Comparison of ENCODE assay signal across 25 cellular contexts in genomic region chr7:135704698-135705097, GRCh38. TPM values are rescaled to one million over a fixed set of nuclear protein-coding genes. Genes with fewer than 3 reads are reported as not detected.
A peak's percentile ranks its signal among the peaks of the same experiment; 100 is the strongest.
DNase-seq lines count a peak whose midpoint lies in the region; ATAC-seq, FAIRE-seq and TF ChIP-seq lines count a peak whose summit lies in the region.
"Had no signal": no experiment of that assay in that cellular context is flagged by ENCODE, and none has a peak within 500 bp of the region (broad histone marks: within the 10 kb centered on the region; RNA-seq: fewer than 3 reads in every experiment).

No MANE protein-coding gene starts in this region.

- no peaks in the 10 kb centered on the region for H3K9me2 ChIP-seq in OCI-LY7 (ENCODE audit: insufficient read depth, low read length)

- H3K4me1 ChIP-seq in A673 (ENCODE audit: insufficient read depth, low read length, poor library complexity, severe bottlenecking) (no peaks in the 10 kb centered on the region), pancreas (no peaks in the 10 kb centered on the region), colonic mucosa (no peaks in the 10 kb centered on the region), OCI-LY7 (ENCODE audit: insufficient read depth, low read length, poor library complexity, severe bottlenecking) (no peaks in the 10 kb centered on the region)

- POLR2A ChIA-PET in A673 (lab: Charles Lee; ENCODE audit: low non-redundant PET) (no interaction called here), OCI-LY7 (lab: Charles Lee) (interaction anchor here (0.6 kb wide), 2 partner anchors 137 to 431 kb away, joined by 3 to 4 read pairs; no protein-coding TSS in a partner anchor)

- no peak overlapping the region for H3K4me2 ChIP-seq in OCI-LY7 (ENCODE audit: low read length)
- H3K4me2 ChIP-seq: BLaER1 treated with 17β-estradiol and CSF1 and Interleukin-3, amounts not matched to agents 10 nM and 100 nM had no signal

- no peaks in the 10 kb centered on the region for H3K36me3 ChIP-seq in A673 (ENCODE audit: insufficient read depth, low read length, poor library complexity, severe bottlenecking)
- no peaks in the 10 kb centered on the region for H3K36me3 ChIP-seq in bronchial epithelial cell (ENCODE audit: control insufficient read depth, insufficient read depth, low read length)
- H3K36me3 ChIP-seq in pancreas, result no peaks in the 10 kb centered on the region
- no peaks in the 10 kb centered on the region for H3K36me3 ChIP-seq in colonic mucosa
- H3K36me3 ChIP-seq in OCI-LY7 (ENCODE audit: insufficient read depth, low read length), result no peaks in the 10 kb centered on the region
- H3K36me3 ChIP-seq: MG63 had no signal

- CTCF ChIA-PET in A673 (lab: Charles Lee) (interaction anchor here (1.5 kb wide), 1 partner anchor 32 kb away, joined by 6 read pairs; no protein-coding TSS in a partner anchor), OCI-LY7 (lab: Charles Lee; ENCODE audit: unreplicated experiment) (no interaction called here)

- BruUV-seq in A673 (replicated peaks; lab: Mats Ljungman, UMichigan) (no TSS peak), OCI-LY7 (replicated peaks; lab: Mats Ljungman, UMichigan) (no TSS peak)

- H3K9ac ChIP-seq in colonic mucosa (ENCODE audit: low read depth in 2 of 2, low read length in 2 of 2), result no peak overlapping the region
- H3K9ac ChIP-seq: BLaER1 treated with 17β-estradiol and CSF1 and Interleukin-3, amounts not matched to agents 10 nM and 100 nM had no signal

- TF ChIP-seq CTCF in A673 (conservative IDR thresholded peaks at IDR 0.05; ENCODE audit: low read depth, low read length) (no peak), bronchial epithelial cell (IDR thresholded peaks at IDR 0.05; ENCODE audit: insufficient read depth, low read length, severe bottlenecking) (no peak), pancreas (IDR thresholded peaks at IDR 0.05) (no peak), colonic mucosa (IDR thresholded peaks at IDR 0.05) (no peak), OCI-LY7 (conservative IDR thresholded peaks at IDR 0.05; ENCODE audit: low read length) (no peak)

- H3K9me3 ChIP-seq in A673 (ENCODE audit: low read depth, low read length, poor library complexity, severe bottlenecking), result no peaks in the 10 kb centered on the region
- no peaks in the 10 kb centered on the region for H3K9me3 ChIP-seq in pancreas
- H3K9me3 ChIP-seq in colonic mucosa, result no peaks in the 10 kb centered on the region
- H3K9me3 ChIP-seq in OCI-LY7 (ENCODE audit: low read length), result no peaks in the 10 kb centered on the region
- H3K9me3 ChIP-seq: MG63 had no signal

- WGBS in pancreas, 2 donors, result 41 to 63% methylated on average over 5 of the region's 5 CpGs

- no peaks in the 10 kb centered on the region for H3K79me2 ChIP-seq in OCI-LY7 (ENCODE audit: insufficient read depth, low read depth, low read length)

- peak in 3 of 4 donors; percentile 55 to 81 (median 78) for ATAC-seq in pancreas
- ATAC-seq: Panc1 had no signal

- H4K20me1 ChIP-seq in OCI-LY7 (ENCODE audit: insufficient read depth, low read length), result no peaks in the 10 kb centered on the region
- H4K20me1 ChIP-seq: BLaER1 treated with 17β-estradiol and CSF1 and Interleukin-3, amounts not matched to agents 10 nM and 100 nM had no signal

- no peak overlapping the region for H3K27ac ChIP-seq in A673 (ENCODE audit: low read depth, low read length, poor library complexity, severe bottlenecking)
- H3K27ac ChIP-seq in pancreas, result peak overlapping the region in 2 of 4 donors; percentile 38 to 41
- no peak overlapping the region for H3K27ac ChIP-seq in colonic mucosa
- H3K27ac ChIP-seq in OCI-LY7 (ENCODE audit: low read depth, low read length, poor library complexity, severe bottlenecking), result no peak overlapping the region
- H3K27ac ChIP-seq: BLaER1 treated with 17β-estradiol and CSF1 and Interleukin-3, amounts not matched to agents 10 nM and 100 nM had no signal

- H2AFZ ChIP-seq in OCI-LY7 (ENCODE audit: low read length), result no peak overlapping the region

- intact Hi-C loops in A673 (cut with micrococcal nuclease; ENCODE audit: unreplicated experiment), result no loop called here
- intact Hi-C loops in pancreas (cut with DNase I), result no loop called here
- intact Hi-C loops in colonic mucosa (cut with DNase I), result no loop called here
- intact Hi-C loops in OCI-LY7 (cut with micrococcal nuclease; ENCODE audit: unreplicated experiment), result no loop called here

- peaks cover 7% of the 10 kb centered on the region for H3K27me3 ChIP-seq in A673 (replicated peaks; ENCODE audit: insufficient read depth, low read depth, low read length, poor library complexity)
- no peaks in the 10 kb centered on the region for H3K27me3 ChIP-seq in bronchial epithelial cell (ENCODE audit: control insufficient read depth, insufficient read depth, low read length)
- H3K27me3 ChIP-seq in pancreas, result no peaks in the 10 kb centered on the region
- no peaks in the 10 kb centered on the region for H3K27me3 ChIP-seq in colonic mucosa
- H3K27me3 ChIP-seq: BLaER1 treated with 17β-estradiol and CSF1 and Interleukin-3, amounts not matched to agents 10 nM and 100 nM; MG63 had no signal

- FAIRE-seq in bronchial epithelial cell (lab: Jason Lieb, UNC) (no peak), pancreas (lab: Jason Lieb, UNC) (no peak)
- FAIRE-seq: A204.1, D721Med, H54, HTR-8/SVneo had no signal

- H3K4me3 ChIP-seq in A673 (ENCODE audit: low read depth, low read length, poor library complexity, severe bottlenecking), result no peak overlapping the region
- H3K4me3 ChIP-seq in bronchial epithelial cell (ENCODE audit: low read depth, low read length), result no peak overlapping the region
- H3K4me3 ChIP-seq in pancreas, result no peak overlapping the region
- no peak overlapping the region for H3K4me3 ChIP-seq in colonic mucosa
- no peak overlapping the region for H3K4me3 ChIP-seq in OCI-LY7 (ENCODE audit: low read depth, low read length, poor library complexity, severe bottlenecking)
- H3K4me3 ChIP-seq: BLaER1 treated with 17β-estradiol and CSF1 and Interleukin-3, amounts not matched to agents 10 nM and 100 nM; MG63 had no signal

- DNase-seq in A673 (ENCODE audit: low spot score) (peak; percentile 35), NCI-H2029 treated with DMSO at 0.1 percent for 48 hours (lab: John Stamatoyannopoulos, UW) (peak; percentile 89), bronchial epithelial cell (ENCODE audit: low read depth) (peak; percentile 27), pancreas (peak in 1 of 6 donors; percentile 8), mesenteric fat pad (ENCODE audit: low spot score) (no peak), colonic mucosa (no peak), NOMO-1 (lab: John Stamatoyannopoulos, UW; ENCODE audit: unreplicated experiment in 2 of 2) (no peak), OCI-LY7 (ENCODE audit: low spot score) (no peak)
- DNase-seq: AML-193; CD4-positive, alpha-beta T cell; KG1; MG63; NCI-H1694; NCI-H2081 treated with DMSO at 0.1 percent for 48 hours; NCI-H2171; NCI-H446; NCI-H524 treated with DMSO at 0.1 percent for 48 hours; NCI-H774; SHP77 had no signal

RNA-seq across cellular contexts. Expression of gene SLC13A4, which starts 23.3 kb away (rescaled TPM):
- total RNA-seq in A673 (2021) (not detected in 2 replicates), bronchial epithelial cell (under 0.01 and 0.26 TPM in 2 replicates), pancreas (not detected), mesenteric fat pad (not detected), colonic mucosa (not detected), OCI-LY7 (2022) (not detected in 2 replicates)
- polyA plus RNA-seq in pancreas, result under 1 TPM in 1 of 2 donors, not detected in 1; 0.08 TPM
- not detected in 2 replicates for total RNA-seq in OCI-LY7 (2014; rRNA removed; shearing (Covaris generic))
- total RNA-seq: CD4-positive, alpha-beta T cell had no signal

RNA-seq across cellular contexts. Expression of gene STMP1, which starts 42.4 kb away (rescaled TPM):
- total RNA-seq in A673 (2021) (32.1 and 33.4 TPM in 2 replicates), bronchial epithelial cell (7.4 and 11.5 TPM in 2 replicates), pancreas (10 to 100 TPM in 3 of 6 donors, 1 to 10 TPM in 3; 7.2 to 20.0 (median 10.6) TPM), mesenteric fat pad (21.1 TPM), colonic mucosa (10 to 100 TPM; 25.7 to 27.4 TPM), OCI-LY7 (2022) (24.4 and 29.7 TPM in 2 replicates)
- 10 to 100 TPM; 12.5 to 21.4 TPM for polyA plus RNA-seq in pancreas
- total RNA-seq in OCI-LY7 (2014; rRNA removed; shearing (Covaris generic)), result 7.4 and 8.0 TPM in 2 replicates

RNA-seq across cellular contexts. Expression of gene FAM180A, which starts 43.9 kb away (rescaled TPM):
- total RNA-seq in A673 (2021) (not detected in 2 replicates), bronchial epithelial cell (0.26 TPM in 1 of 2 replicates, not detected in the other), pancreas (under 1 TPM; 0.12 to 0.90 (median 0.35) TPM), mesenteric fat pad (4.8 TPM), colonic mucosa (1 to 10 TPM in 1 of 2 donors, under 1 TPM in 1; 0.45 to 1.1 TPM), OCI-LY7 (2022) (not detected in 2 replicates)
- polyA plus RNA-seq in pancreas, result under 1 TPM; 0.11 to 0.12 TPM
- not detected in 2 replicates for total RNA-seq in OCI-LY7 (2014; rRNA removed; shearing (Covaris generic))
- total RNA-seq: CD4-positive, alpha-beta T cell had no signal

Comparison
In these comparisons a context has a peak if more than half of its experiments do, and no peak if none do; other contexts are left out.
1. DNase-seq: peak in A673 (single experiment), NCI-H2029 treated with DMSO at 0.1 percent for 48 hours (single experiment) and bronchial epithelial cell (single experiment); none in mesenteric fat pad (single experiment), colonic mucosa (single experiment), NOMO-1 (0 of 2) and OCI-LY7 (single experiment).